ENCODE assay signal across 19 cellular contexts in genomic region chr15:35686347-35686746, GRCh38.
DNase-seq lines count a peak whose midpoint lies in the region; ATAC-seq and TF ChIP-seq lines count a peak whose summit lies in the region.
"Had no signal": no experiment of that assay in that cellular context is flagged by ENCODE, and none has a peak within 500 bp of the region (broad histone marks: within the 10 kb centered on the region; RNA-seq: fewer than 3 reads in every experiment).

No MANE protein-coding gene starts in this region.

- no peak for TF ChIP-seq CTCF in SK-N-SH (IDR thresholded peaks at IDR 0.05)
- no peak for TF ChIP-seq CTCF in fibroblast of villous mesenchyme (IDR thresholded peaks at IDR 0.05; ENCODE audit: insufficient read depth, low read depth, low read length)
- no peak for TF ChIP-seq CTCF in neural progenitor cell (IDR thresholded peaks at IDR 0.05)

- no peak for DNase-seq in SK-N-SH
- DNase-seq in fibroblast of villous mesenchyme (ENCODE audit: low read depth), result peak; percentile 31
- no peak for DNase-seq in neural progenitor cell (ENCODE audit: low spot score)
- no peak for DNase-seq in SIG-M5 treated with dmso at 0.1 percent for 504 hours (lab: John Stamatoyannopoulos, UW; ENCODE audit: unreplicated experiment)
- DNase-seq in hippocampal formation (lab: John Stamatoyannopoulos, UW), result no peak
- DNase-seq: AML-193; Caco-2; Calu3; CD4-positive, alpha-beta T cell; CD8-positive, alpha-beta T cell; DMS79 treated with DMSO at 0.1 percent for 48 hours; GF-D8 had no signal

- no peaks in the 10 kb centered on the region; a peak in 2 of 4 replicates for H3K4me1 ChIP-seq in SK-N-SH (ENCODE audit: control insufficient read depth in 1 of 2, insufficient read depth in 2 of 2, low read depth in 1 of 2, low read length in 1 of 2)
- H3K4me1 ChIP-seq in neural progenitor cell, result peaks cover 14% of the 10 kb centered on the region
- H3K4me1 ChIP-seq: A549, Caco-2 had no signal

- H3K9me2 ChIP-seq in SK-N-SH, result no peaks in the 10 kb centered on the region

- no peak for ATAC-seq in SK-N-SH treated with all-trans-retinoic acid at 6 μM for 48 hours
- ATAC-seq in GM19395 (IDR thresholded peaks at IDR 0.05; ENCODE audit: unreplicated experiment), result no peak
- ATAC-seq: A549; CD8-positive, alpha-beta T cell had no signal

- no peak for TF ChIP-seq EP300 in SK-N-SH (IDR thresholded peaks at IDR 0.05; ENCODE audit: borderline replicate concordance in 1 of 2, low read depth in 1 of 2, low read length in 1 of 2)

- no peak overlapping the region for H3K4me3 Mint-ChIP-seq in neural progenitor cell
- H3K4me3 Mint-ChIP-seq: B cell; CD4-positive, alpha-beta T cell; CD8-positive, alpha-beta T cell had no signal

- H3F3A ChIP-seq in SK-N-SH (replicated peaks; ENCODE audit: insufficient read depth) (no peaks in the 10 kb centered on the region), neural progenitor cell (ENCODE audit: low read depth) (no peaks in the 10 kb centered on the region)

- H4K20me1 ChIP-seq in SK-N-SH (ENCODE audit: insufficient read depth), result no peaks in the 10 kb centered on the region
- H4K20me1 ChIP-seq in neural progenitor cell (ENCODE audit: low read depth), result no peaks in the 10 kb centered on the region
- H4K20me1 ChIP-seq: BLaER1 treated with 17β-estradiol and CSF1 and Interleukin-3, amounts not matched to agents 10 nM and 100 nM had no signal

- H3K79me2 ChIP-seq in SK-N-SH (ENCODE audit: insufficient read depth), result no peaks in the 10 kb centered on the region
- no peaks in the 10 kb centered on the region for H3K79me2 ChIP-seq in neural progenitor cell (ENCODE audit: low read depth)

- POLR2A ChIA-PET in SK-N-SH (lab: Yijun Ruan, JAX), result no interaction called here

- H3K27me3 ChIP-seq in SK-N-SH (ENCODE audit: insufficient read depth) (no peaks in the 10 kb centered on the region), neural progenitor cell (no peaks in the 10 kb centered on the region)
- H3K27me3 ChIP-seq: BLaER1 treated with 17β-estradiol and CSF1 and Interleukin-3, amounts not matched to agents 10 nM and 100 nM had no signal

- H3K4me1 Mint-ChIP-seq in neural progenitor cell, result peaks cover 6% of the 10 kb centered on the region
- H3K4me1 Mint-ChIP-seq: B cell had no signal

- 64% methylated on average over 1 of the region's 1 CpG for WGBS in SK-N-SH (ENCODE audit: low lambda C conversion rate)

- H3K9me3 ChIP-seq in SK-N-SH, result no peaks in the 10 kb centered on the region
- H3K9me3 ChIP-seq in neural progenitor cell (ENCODE audit: low read depth), result no peaks in the 10 kb centered on the region
- H3K9me3 ChIP-seq: A549; BLaER1 treated with 17β-estradiol and CSF1 and Interleukin-3, amounts not matched to agents 10 nM and 100 nM; Caco-2 had no signal

- H3K9ac ChIP-seq in SK-N-SH (no peak overlapping the region), neural progenitor cell (no peak overlapping the region)
- H3K9ac ChIP-seq: BLaER1 treated with 17β-estradiol and CSF1 and Interleukin-3, amounts not matched to agents 10 nM and 100 nM had no signal

- H3K27ac ChIP-seq in SK-N-SH (ENCODE audit: low read depth in 2 of 2, low read length in 1 of 2) (no peak overlapping the region), neural progenitor cell (no peak overlapping the region)
- H3K27ac ChIP-seq: 22Rv1; A549; BLaER1 treated with 17β-estradiol and CSF1 and Interleukin-3, amounts not matched to agents 10 nM and 100 nM; C4-2B had no signal

- H3K36me3 ChIP-seq in SK-N-SH (replicated peaks in 1 of 2; ENCODE audit: control insufficient read depth in 1 of 2, insufficient read depth in 2 of 2, low read length in 1 of 2) (no peaks in the 10 kb centered on the region), neural progenitor cell (no peaks in the 10 kb centered on the region)
- H3K36me3 ChIP-seq: BLaER1 treated with 17β-estradiol and CSF1 and Interleukin-3, amounts not matched to agents 10 nM and 100 nM had no signal

- H3K4me3 ChIP-seq in SK-N-SH (ENCODE audit: low read depth in 2 of 2, low read length in 1 of 2) (no peak overlapping the region), fibroblast of villous mesenchyme (ENCODE audit: low read depth, low read length) (no peak overlapping the region), neural progenitor cell (no peak overlapping the region)
- H3K4me3 ChIP-seq: A549; BLaER1 treated with 17β-estradiol and CSF1 and Interleukin-3, amounts not matched to agents 10 nM and 100 nM had no signal

- H3K27me3 Mint-ChIP-seq in neural progenitor cell (ENCODE audit: insufficient read depth, low read depth), result no peaks in the 10 kb centered on the region

- H3K4me2 ChIP-seq in SK-N-SH (no peak overlapping the region), neural progenitor cell (no peak overlapping the region)
- H3K4me2 ChIP-seq: A549; BLaER1 treated with 17β-estradiol and CSF1 and Interleukin-3, amounts not matched to agents 10 nM and 100 nM had no signal

- no peaks in the 10 kb centered on the region for H3K36me3 Mint-ChIP-seq in neural progenitor cell
- H3K36me3 Mint-ChIP-seq: CD8-positive, alpha-beta T cell had no signal

- H3K9me3 Mint-ChIP-seq in neural progenitor cell, result no peaks in the 10 kb centered on the region
- H3K9me3 Mint-ChIP-seq: CD4-positive, alpha-beta T cell; CD8-positive, alpha-beta T cell had no signal

- no peak overlapping the region for H2AFZ ChIP-seq in SK-N-SH (ENCODE audit: low read depth)
- H2AFZ ChIP-seq in neural progenitor cell (replicated peaks), result peak overlapping the region; percentile 32

- TF ChIP-seq RAD21 in SK-N-SH (IDR thresholded peaks at IDR 0.05; ENCODE audit: low read length), result no peak

- CTCF ChIA-PET in SK-N-SH (lab: Yijun Ruan, JAX), result interaction anchor here (1.2 to 1.3 kb wide), 2 partner anchors 10 to 12 kb away, joined by 4 to 5 read pairs; no protein-coding TSS in a partner anchor

- no peak overlapping the region for H3K27ac Mint-ChIP-seq in neural progenitor cell
- H3K27ac Mint-ChIP-seq: B cell; CD4-positive, alpha-beta T cell; CD8-positive, alpha-beta T cell had no signal

TF ChIP-seq in SK-N-SH treated with all-trans-retinoic acid at 6 μM for 48 hours, 23 proteins besides CTCF, POLR2A, EP300 and RAD21:
- peak; percentile 75 for TF ChIP-seq ISL1 (CRISPR knock-in tag; IDR thresholded peaks at IDR 0.05)
- no peak for TF ChIP-seq TOX (CRISPR knock-in tag; IDR thresholded peaks at IDR 0.05; ENCODE audit: borderline replicate concordance)
- no peak for TF ChIP-seq ZNF8 (CRISPR knock-in tag; IDR thresholded peaks at IDR 0.05)
- TF ChIP-seq GLIS3 (CRISPR knock-in tag; IDR thresholded peaks at IDR 0.05), result no peak
- no peak for TF ChIP-seq CREB5 (CRISPR knock-in tag; IDR thresholded peaks at IDR 0.05; ENCODE audit: low read depth)
TF ChIP-seq in SK-N-SH treated with all-trans-retinoic acid at 6 μM for 48 hours: peak in this region for 1.

TF ChIP-seq in SK-N-SH, 30 proteins besides CTCF, POLR2A, EP300 and RAD21 (continues in another document):
- no peak for TF ChIP-seq RFX5 (IDR thresholded peaks at IDR 0.05; ENCODE audit: low read length)
- TF ChIP-seq MXI1 (IDR thresholded peaks at IDR 0.05; ENCODE audit: low read depth, low read length), result no peak
- no peak for TF ChIP-seq MAX (IDR thresholded peaks at IDR 0.05; ENCODE audit: low read depth)
- no peak for TF ChIP-seq SMC3 (IDR thresholded peaks at IDR 0.05; ENCODE audit: low read depth, low read length)
- TF ChIP-seq ZBTB33 (IDR thresholded peaks at IDR 0.05; ENCODE audit: borderline replicate concordance, low read depth), result no peak
- no peak for TF ChIP-seq NRF1 (IDR thresholded peaks at IDR 0.05; ENCODE audit: low read depth, low read length)
- no peak for TF ChIP-seq FOXM1 (IDR thresholded peaks at IDR 0.05; ENCODE audit: low read depth)
- no peak for TF ChIP-seq RXRA (IDR thresholded peaks at IDR 0.05; ENCODE audit: borderline replicate concordance, low read depth)
- TF ChIP-seq TEAD4 (IDR thresholded peaks at IDR 0.05; ENCODE audit: borderline replicate concordance, insufficient read depth), result no peak
